Comparison of ENCODE assay signal across 1 cellular context in genomic region chr6:138773177-138774091, GRCh38.
A peak's percentile ranks its signal among the peaks of the same experiment; 100 is the strongest.
TF ChIP-seq lines count a peak whose summit lies in the region.

CCDC28A (plus strand) TSS chr6:138773769; CDS start chr6:138776121, 2,352 bp downstream.

TF ChIP-seq in HepG2, 621 proteins besides CTCF, POLR2A, EP300 and RAD21 (continued from another document and continues in another):
- TF ChIP-seq PATZ1 (CRISPR knock-in tag; IDR thresholded peaks at IDR 0.05), result peak; percentile 82; the same call in 1 of the 2 replicates
- TF ChIP-seq ISL2 (CRISPR knock-in tag; IDR thresholded peaks at IDR 0.05), result peak; percentile 46
- peak; percentile 57; the same call in 1 of the 2 replicates for TF ChIP-seq ZNF343 (CRISPR knock-in tag; IDR thresholded peaks at IDR 0.05)
- peak; percentile 80 for TF ChIP-seq ZNF687 (CRISPR knock-in tag; IDR thresholded peaks at IDR 0.05)
- TF ChIP-seq ZNF510 (CRISPR knock-in tag; IDR thresholded peaks at IDR 0.05; ENCODE audit: low read depth), result peak; percentile 91; the same call in 1 of the 2 replicates
- TF ChIP-seq, protein P1, sequence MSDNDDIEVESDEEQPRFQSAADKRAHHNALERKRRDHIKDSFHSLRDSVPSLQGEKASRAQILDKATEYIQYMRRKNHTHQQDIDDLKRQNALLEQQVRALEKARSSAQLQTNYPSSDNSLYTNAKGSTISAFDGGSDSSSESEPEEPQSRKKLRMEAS (IDR thresholded peaks at IDR 0.05), result peak; percentile 65
- no peak; the same call in none of the 2 replicates for TF ChIP-seq BCL3 (CRISPR knock-in tag; IDR thresholded peaks at IDR 0.05)
- TF ChIP-seq, protein P2, sequence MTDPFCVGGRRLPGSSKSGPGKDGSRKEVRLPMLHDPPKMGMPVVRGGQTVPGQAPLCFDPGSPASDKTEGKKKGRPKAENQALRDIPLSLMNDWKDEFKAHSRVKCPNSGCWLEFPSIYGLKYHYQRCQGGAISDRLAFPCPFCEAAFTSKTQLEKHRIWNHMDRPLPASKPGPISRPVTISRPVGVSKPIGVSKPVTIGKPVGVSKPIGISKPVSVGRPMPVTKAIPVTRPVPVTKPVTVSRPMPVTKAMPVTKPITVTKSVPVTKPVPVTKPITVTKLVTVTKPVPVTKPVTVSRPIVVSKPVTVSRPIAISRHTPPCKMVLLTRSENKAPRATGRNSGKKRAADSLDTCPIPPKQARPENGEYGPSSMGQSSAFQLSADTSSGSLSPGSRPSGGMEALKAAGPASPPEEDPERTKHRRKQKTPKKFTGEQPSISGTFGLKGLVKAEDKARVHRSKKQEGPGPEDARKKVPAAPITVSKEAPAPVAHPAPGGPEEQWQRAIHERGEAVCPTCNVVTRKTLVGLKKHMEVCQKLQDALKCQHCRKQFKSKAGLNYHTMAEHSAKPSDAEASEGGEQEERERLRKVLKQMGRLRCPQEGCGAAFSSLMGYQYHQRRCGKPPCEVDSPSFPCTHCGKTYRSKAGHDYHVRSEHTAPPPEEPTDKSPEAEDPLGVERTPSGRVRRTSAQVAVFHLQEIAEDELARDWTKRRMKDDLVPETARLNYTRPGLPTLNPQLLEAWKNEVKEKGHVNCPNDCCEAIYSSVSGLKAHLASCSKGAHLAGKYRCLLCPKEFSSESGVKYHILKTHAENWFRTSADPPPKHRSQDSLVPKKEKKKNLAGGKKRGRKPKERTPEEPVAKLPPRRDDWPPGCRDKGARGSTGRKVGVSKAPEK (CRISPR knock-in tag; IDR thresholded peaks at IDR 0.05; ENCODE audit: borderline replicate concordance), result no peak
- peak; percentile 97 for TF ChIP-seq ELF1 (CRISPR knock-in tag; IDR thresholded peaks at IDR 0.05)
- no peak for TF ChIP-seq PRMT3 (CRISPR knock-in tag; IDR thresholded peaks at IDR 0.05; ENCODE audit: borderline replicate concordance, low read depth)
- TF ChIP-seq ZNF441 (CRISPR knock-in tag; IDR thresholded peaks at IDR 0.05; ENCODE audit: borderline replicate concordance), result peak; percentile 58; the same call in 1 of the 2 replicates
- peak; percentile 73 for TF ChIP-seq SUZ12 (IDR thresholded peaks at IDR 0.05; ENCODE audit: low read depth, low read length)
- 0 out of 2 replicates have a peak, but pooled peaks have one; percentile 54 for TF ChIP-seq ZNF318 (CRISPR knock-in tag; IDR thresholded peaks at IDR 0.05)
- TF ChIP-seq HNRNPL (IDR thresholded peaks at IDR 0.05; ENCODE audit: low read depth, low read length), result 0 out of 2 replicates have a peak, but pooled peaks have one; percentile 33
- TF ChIP-seq POLR2G (IDR thresholded peaks at IDR 0.05; ENCODE audit: low read depth, low read length), result peak; percentile 85
- TF ChIP-seq ZNF784 (CRISPR knock-in tag; IDR thresholded peaks at IDR 0.05; ENCODE audit: borderline replicate concordance), result peak; percentile 71; the same call in 1 of the 2 replicates
- peak; percentile 36; the same call in 1 of the 2 replicates for TF ChIP-seq ZBTB38 (CRISPR knock-in tag; IDR thresholded peaks at IDR 0.05)
- TF ChIP-seq STAT5B (CRISPR knock-in tag; IDR thresholded peaks at IDR 0.05), result 0 out of 2 replicates have a peak, but pooled peaks have one; percentile 12
- TF ChIP-seq FOXO1 (CRISPR knock-in tag; IDR thresholded peaks at IDR 0.05), result peak; percentile 65; the same call in 1 of the 2 replicates
- TF ChIP-seq, protein P3, sequence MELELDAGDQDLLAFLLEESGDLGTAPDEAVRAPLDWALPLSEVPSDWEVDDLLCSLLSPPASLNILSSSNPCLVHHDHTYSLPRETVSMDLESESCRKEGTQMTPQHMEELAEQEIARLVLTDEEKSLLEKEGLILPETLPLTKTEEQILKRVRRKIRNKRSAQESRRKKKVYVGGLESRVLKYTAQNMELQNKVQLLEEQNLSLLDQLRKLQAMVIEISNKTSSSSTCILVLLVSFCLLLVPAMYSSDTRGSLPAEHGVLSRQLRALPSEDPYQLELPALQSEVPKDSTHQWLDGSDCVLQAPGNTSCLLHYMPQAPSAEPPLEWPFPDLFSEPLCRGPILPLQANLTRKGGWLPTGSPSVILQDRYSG (CRISPR knock-in tag; IDR thresholded peaks at IDR 0.05), result peak; percentile 87; the same call in 1 of the 2 replicates
- no peak for TF ChIP-seq GLI4 (CRISPR knock-in tag; IDR thresholded peaks at IDR 0.05; ENCODE audit: borderline replicate concordance)
- TF ChIP-seq, protein P4, sequence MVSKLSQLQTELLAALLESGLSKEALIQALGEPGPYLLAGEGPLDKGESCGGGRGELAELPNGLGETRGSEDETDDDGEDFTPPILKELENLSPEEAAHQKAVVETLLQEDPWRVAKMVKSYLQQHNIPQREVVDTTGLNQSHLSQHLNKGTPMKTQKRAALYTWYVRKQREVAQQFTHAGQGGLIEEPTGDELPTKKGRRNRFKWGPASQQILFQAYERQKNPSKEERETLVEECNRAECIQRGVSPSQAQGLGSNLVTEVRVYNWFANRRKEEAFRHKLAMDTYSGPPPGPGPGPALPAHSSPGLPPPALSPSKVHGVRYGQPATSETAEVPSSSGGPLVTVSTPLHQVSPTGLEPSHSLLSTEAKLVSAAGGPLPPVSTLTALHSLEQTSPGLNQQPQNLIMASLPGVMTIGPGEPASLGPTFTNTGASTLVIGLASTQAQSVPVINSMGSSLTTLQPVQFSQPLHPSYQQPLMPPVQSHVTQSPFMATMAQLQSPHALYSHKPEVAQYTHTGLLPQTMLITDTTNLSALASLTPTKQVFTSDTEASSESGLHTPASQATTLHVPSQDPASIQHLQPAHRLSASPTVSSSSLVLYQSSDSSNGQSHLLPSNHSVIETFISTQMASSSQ (IDR thresholded peaks at IDR 0.05; ENCODE audit: low read depth), result 0 out of 2 replicates have a peak, but pooled peaks have one; percentile 26
- TF ChIP-seq, protein P4 (CRISPR knock-in tag; IDR thresholded peaks at IDR 0.05; ENCODE audit: borderline replicate concordance), result peak; percentile 76; the same call in 1 of the 2 replicates
- peak; percentile 79 for TF ChIP-seq ATF7 (IDR thresholded peaks at IDR 0.05)
- TF ChIP-seq ATF7 (CRISPR knock-in tag; IDR thresholded peaks at IDR 0.05), result peak; percentile 85
- TF ChIP-seq POLR2AphosphoS5 (IDR thresholded peaks at IDR 0.05; ENCODE audit: low read depth, low read length), result peak; percentile 67
